In the genomic region with DNA sequence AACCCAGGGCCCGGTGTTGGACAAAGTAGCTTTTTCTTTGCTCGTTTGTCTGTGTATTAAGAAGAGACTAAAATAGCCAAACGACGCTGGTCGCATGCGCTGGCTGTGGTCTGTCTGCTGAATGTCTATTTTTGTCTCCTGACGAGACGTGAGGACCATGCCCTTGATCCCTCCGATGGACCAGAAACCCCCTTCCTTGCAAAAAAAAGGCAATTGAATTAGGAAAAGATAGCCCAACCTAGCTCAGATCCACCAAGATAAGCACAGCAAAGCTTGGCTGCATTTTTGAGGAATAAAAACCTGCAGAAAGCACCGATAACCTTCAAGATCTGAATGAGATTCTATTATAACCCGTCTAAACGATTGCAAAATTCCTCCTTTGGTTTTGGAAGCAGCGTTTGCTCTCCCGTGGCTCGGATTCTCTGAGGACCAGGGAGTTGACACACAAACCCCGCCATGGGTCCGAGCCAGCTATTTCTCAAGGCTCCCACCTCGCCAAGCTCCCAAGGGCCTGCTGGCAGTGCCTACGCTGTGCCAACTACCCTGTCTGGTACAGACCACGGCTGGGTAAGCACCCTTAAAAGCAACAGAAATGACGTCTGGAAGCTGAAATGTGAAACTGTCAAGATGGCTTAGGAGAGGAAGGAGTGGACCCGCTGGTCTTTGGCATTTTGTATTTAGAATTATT, we compare ENCODE assay signal across 10 cellular contexts. TPM values are rescaled to one million over a fixed set of nuclear protein-coding genes. Genes with fewer than 3 reads are reported as not detected.
DNase-seq lines count a peak whose midpoint lies in the region; TF ChIP-seq lines count a peak whose summit lies in the region.
"Had no signal": no experiment of that assay in that cellular context is flagged by ENCODE, and none has a peak within 500 bp of the region (broad histone marks: within the 10 kb centered on the region; RNA-seq: fewer than 3 reads in every experiment).

No MANE protein-coding gene starts in this region.

- H3K27ac Mint-ChIP-seq in Caco-2 (ENCODE audit: unreplicated experiment), result no peak overlapping the region
- H3K27ac Mint-ChIP-seq: activated CD4-positive, alpha-beta memory T cell treated with anti-CD3 and anti-CD28 coated beads, Interleukin-2, amount 10 ng/mL, durations not matched to agents 7 days and 5 days had no signal

- CTCF ChIA-PET in Caco-2 (lab: Charles Lee), result no interaction called here

- in situ Hi-C loops in HAP-1 (cut with MboI; ENCODE audit: low sequenced_read_pairs), result no loop called here

- H3K9me3 ChIP-seq in Caco-2 (no peaks in the 10 kb centered on the region), ovary (no peaks in the 10 kb centered on the region), HAP-1 (no peaks in the 10 kb centered on the region)

- POLR2A ChIA-PET in Caco-2 (lab: Charles Lee), result no interaction called here

- no peak for TF ChIP-seq EP300 in ovary (IDR thresholded peaks at IDR 0.05)

- H3K36me3 ChIP-seq in Caco-2 (ENCODE audit: control insufficient read depth, insufficient read depth, low read length) (no peaks in the 10 kb centered on the region), ovary (no peaks in the 10 kb centered on the region), HAP-1 (replicated peaks) (no peaks in the 10 kb centered on the region)

- H3K4me1 ChIP-seq in Caco-2 (no peaks in the 10 kb centered on the region), ovary (ENCODE audit: insufficient read depth) (no peaks in the 10 kb centered on the region), HAP-1 (peaks cover 4% of the 10 kb centered on the region; the same call in 1 of the 2 replicates)

- WGBS in ovary, 3 donors, result 25 to 35% (median 27%) methylated on average over 22 of the region's 22 CpGs

- no peak overlapping the region for H3K27ac ChIP-seq in ovary

- DNase-seq in Caco-2 (no peak), NCI-H69 (lab: John Stamatoyannopoulos, UW) (peak; percentile 28), fibroblast of mammary gland (ENCODE audit: low read depth) (peak; percentile 55), ovary (peak in 1 of 5 donors; percentile 58), DMS53 (lab: John Stamatoyannopoulos, UW) (no peak), HAP-1 (ENCODE audit: low spot score in 2 of 2) (no peak), retina (no peak), 8988T (no peak)
- DNase-seq: activated CD4-positive, alpha-beta memory T cell treated with anti-CD3 and anti-CD28 coated beads, Interleukin-2, amount 10 ng/mL, durations not matched to agents 7 days and 5 days; NCI-H1048 had no signal

- H3K4me3 ChIP-seq in Caco-2 (ENCODE audit: low read depth, low read length) (no peak overlapping the region), fibroblast of mammary gland (ENCODE audit: control insufficient read depth, low read depth, low read length) (no peak overlapping the region), ovary (peak overlapping the region; percentile 16), HAP-1 (no peak overlapping the region)

- H3K27me3 ChIP-seq in Caco-2 (replicated peaks; ENCODE audit: control insufficient read depth, insufficient read depth, low read length), result no peaks in the 10 kb centered on the region
- H3K27me3 ChIP-seq in ovary, result no peaks in the 10 kb centered on the region
- H3K27me3 ChIP-seq in HAP-1 (ENCODE audit: low read depth), result no peaks in the 10 kb centered on the region

- no peaks in the 10 kb centered on the region for H3K36me3 Mint-ChIP-seq in Caco-2 (ENCODE audit: insufficient read depth, unreplicated experiment)

- BruUV-seq in Caco-2 (replicated peaks; lab: Mats Ljungman, UMichigan), result TSS peak; percentile 38

- H3K27me3 Mint-ChIP-seq in Caco-2 (ENCODE audit: insufficient read depth, unreplicated experiment), result no peaks in the 10 kb centered on the region

- TF ChIP-seq CTCF in Caco-2 (IDR thresholded peaks at IDR 0.05; ENCODE audit: insufficient read depth in 1 of 2, low read depth in 1 of 2, low read length in 1 of 2, severe bottlenecking in 1 of 2, unreplicated experiment in 1 of 2), result no peak
- no peak for TF ChIP-seq CTCF in fibroblast of mammary gland (conservative IDR thresholded peaks at IDR 0.05; ENCODE audit: control insufficient read depth, insufficient read depth, low read depth, low read length)
- TF ChIP-seq CTCF in ovary (IDR thresholded peaks at IDR 0.05), result no peak

- H3K4me3 Mint-ChIP-seq in Caco-2 (ENCODE audit: unreplicated experiment), result no peak overlapping the region
- H3K4me3 Mint-ChIP-seq: activated CD4-positive, alpha-beta memory T cell treated with anti-CD3 and anti-CD28 coated beads, Interleukin-2, amount 10 ng/mL, durations not matched to agents 7 days and 5 days had no signal

- no peaks in the 10 kb centered on the region for H3K9me3 Mint-ChIP-seq in Caco-2 (ENCODE audit: unreplicated experiment)
- H3K9me3 Mint-ChIP-seq: activated CD4-positive, alpha-beta memory T cell treated with anti-CD3 and anti-CD28 coated beads, Interleukin-2, amount 10 ng/mL, durations not matched to agents 7 days and 5 days had no signal

- peaks cover 11% of the 10 kb centered on the region for H3K4me1 Mint-ChIP-seq in Caco-2 (ENCODE audit: low read depth, unreplicated experiment)

- intact Hi-C loops in Caco-2 (cut with micrococcal nuclease; ENCODE audit: unreplicated experiment), result no loop called here
- intact Hi-C loops in ovary (cut with DNase I), result no loop called here

- no peak for TF ChIP-seq POLR2A in ovary (IDR thresholded peaks at IDR 0.05)

RNA-seq across cellular contexts. Expression of gene TTYH3, which starts 17.7 kb away (rescaled TPM):
- 57.3 and 58.6 TPM in 2 replicates for total RNA-seq in Caco-2 (2022)
- total RNA-seq in ovary, result 10 to 100 TPM in 6 of 7 donors, 1 to 10 TPM in 1; 7.7 to 34.4 (median 22.7) TPM
- polyA plus RNA-seq in ovary, result 10 to 100 TPM in 1 of 2 donors, 1 to 10 TPM in 1; 5.6 to 21.0 TPM

RNA-seq across cellular contexts. Expression of gene IQCE, which starts 55.3 kb away (rescaled TPM):
- total RNA-seq in Caco-2 (2022) (13.4 and 18.7 TPM in 2 replicates), ovary (10 to 100 TPM in 6 of 7 donors, 1 to 10 TPM in 1; 7.2 to 19.2 (median 14.1) TPM)
- polyA plus RNA-seq in ovary, result 1 to 10 TPM; 4.4 to 6.8 TPM

RNA-seq across cellular contexts. Expression of gene BRAT1, which starts 58.7 kb away (rescaled TPM):
- total RNA-seq in Caco-2 (2022), result 33.2 and 33.5 TPM in 2 replicates
- total RNA-seq in ovary, result 10 to 100 TPM; 26.9 to 33.5 (median 30.2) TPM
- 10 to 100 TPM in 1 of 2 donors, 1 to 10 TPM in 1; 1.3 to 39.1 TPM for polyA plus RNA-seq in ovary

Comparison
In these comparisons a context has a peak if more than half of its experiments do, and no peak if none do; other contexts are left out.
1. DNase-seq: peak in NCI-H69 (single experiment) and fibroblast of mammary gland (single experiment); none in Caco-2 (0 of 2), DMS53 (single experiment), HAP-1 (0 of 2), retina (single experiment) and 8988T (single experiment).